21 cellular contexts compared by ENCODE assay signal in genomic region chrY:19842972-19843371, GRCh38.
"Had no signal": no experiment of that assay in that cellular context is flagged by ENCODE, and none has a peak within 500 bp of the region (broad histone marks: within the 10 kb centered on the region; RNA-seq: fewer than 3 reads in every experiment).

No MANE protein-coding gene starts in this region.

- ATAC-seq: K562 had no signal

- H3K4me2 ChIP-seq: KMS-11 had no signal

- H3K27ac ChIP-seq: KMS-11, SJSA1, SK-N-MC had no signal

- H3K27me3 ChIP-seq: SJSA1 had no signal

- H3K4me1 ChIP-seq: SJSA1 had no signal

- H3K36me3 ChIP-seq: SJSA1 had no signal

- DNase-seq: IMR-90, Kasumi-1, MM.1S, NCI-H1092 treated with DMSO at 0.1 percent for 48 hours, NCI-H1436, NCI-H187, NCI-H2029, NCI-H2081 treated with DMSO at 0.1 percent for 48 hours, NCI-H2171 treated with DMSO at 0.1 percent for 48 hours, NCI-H345, NCI-H446 treated with DMSO at 0.1 percent for 48 hours, NCI-H524, NCI-H526 treated with DMSO at 0.1 percent for 48 hours, NCI-H748 treated with DMSO at 0.1 percent for 48 hours, Right ventricle myocardium superior, RPMI8226, SIG-M5 had no signal

- H3K4me3 ChIP-seq: K562, SJSA1, SK-N-MC had no signal
